Comparison of ENCODE assay signal across 1 cellular context in genomic region chr3:138547342-138547975, GRCh38.
TF ChIP-seq lines count a peak whose summit lies in the region.

No MANE protein-coding gene starts in this region.

TF ChIP-seq in HepG2, 621 proteins besides CTCF, POLR2A, EP300 and RAD21 (continued from another document):
- TF ChIP-seq ZBTB4 (CRISPR knock-in tag; IDR thresholded peaks at IDR 0.05; ENCODE audit: borderline replicate concordance) (no peak), MAFK (conservative IDR thresholded peaks at IDR 0.05 in 1 of 2, IDR thresholded peaks at IDR 0.05 in 1 of 2; ENCODE audit: low read length in 2 of 2) (peak; percentile 52 to 74; a peak in 2 of 4 replicates)
